Comparison of ENCODE assay signal across 24 cellular contexts in genomic region chr15:65969865-65970832, GRCh38.
"Had no signal": no experiment of that assay in that cellular context is flagged by ENCODE, and none has a peak within 500 bp of the region (broad histone marks: within the 10 kb centered on the region; RNA-seq: fewer than 3 reads in every experiment).

No MANE protein-coding gene starts in this region.

- H3K36me3 ChIP-seq: tibial nerve, WERI-Rb-1 had no signal

- H3K36me3 Mint-ChIP-seq: activated CD4-positive, alpha-beta memory T cell treated with anti-CD3 and anti-CD28 coated beads for 36 hours; activated naive CD4-positive, alpha-beta T cell treated with anti-CD3 and anti-CD28 coated beads, Interleukin-2, amount 50 U/mL, for 72 hours had no signal

- H3K4me1 Mint-ChIP-seq: activated T-helper 17 cell treated with anti-CD3 and anti-CD28 coated beads, Interleukin-2, amount 50 U/mL, for 72 hours; endodermal cell; nephron had no signal

- H3K4me1 ChIP-seq: tibial nerve had no signal

- ATAC-seq: activated CD4-positive, CD25-positive, alpha-beta regulatory T cell treated with anti-CD3 and anti-CD28 coated beads, Interleukin-2, amount 50 U/mL, for 24 hours; activated naive CD4-positive, alpha-beta T cell treated with anti-CD3 and anti-CD28 coated beads, Interleukin-2, amount 50 U/mL, for 72 hours; activated T-cell treated with anti-CD3 and anti-CD28 coated beads, Interleukin-2, amount 50 U/mL, for 4 hours; activated T-helper 17 cell treated with anti-CD3 and anti-CD28 coated beads, Interleukin-2, amount 50 U/mL, for 72 hours; esophagus mucosa; left cardiac atrium; left ventricle myocardium superior; right cardiac atrium had no signal

- H3K27ac Mint-ChIP-seq: activated CD4-positive, alpha-beta memory T cell treated with anti-CD3 and anti-CD28 coated beads for 36 hours; activated naive CD4-positive, alpha-beta T cell treated with anti-CD3 and anti-CD28 coated beads, Interleukin-2, amount 50 U/mL, for 72 hours; activated T-helper 17 cell treated with anti-CD3 and anti-CD28 coated beads, Interleukin-2, amount 50 U/mL, for 72 hours; dendritic cell treated with granulocyte-macrophage colony-stimulating factor and Interleukin-4, amounts not matched to agents 40 ng/mL and 50 ng/mL, for 4 days; endodermal cell; nephron had no signal

- H3K27ac ChIP-seq: tibial nerve had no signal

- FAIRE-seq: keratinocyte, TTC549 had no signal

- H3K4me3 ChIP-seq: tibial nerve had no signal

- DNase-seq: activated CD4-positive, alpha-beta memory T cell treated with anti-CD3 and anti-CD28 coated beads for 36 hours; activated CD4-positive, alpha-beta T cell treated with anti-CD3 and anti-CD28 coated beads for 48 hours; activated CD8-positive, alpha-beta memory T cell treated with anti-CD3 and anti-CD28 coated beads, Interleukin-2, amount 50 U/mL, for 48 hours; activated gamma-delta T cell treated with Interleukin-2 at 50 U/mL for 16 hours; activated T-cell treated with anti-CD3 and anti-CD28 coated beads, Interleukin-2, amount 50 U/mL, for 4 hours; endodermal cell; head of caudate nucleus; hippocampal formation; left cardiac atrium; left ventricle myocardium superior; posterior cingulate gyrus; right cardiac atrium; stimulated activated naive CD4-positive, alpha-beta T cell treated with Interleukin-2 at 50 U/mL for 16 hours; T-helper 9 cell; WERI-Rb-1 had no signal

- H3K9me3 Mint-ChIP-seq: activated CD4-positive, alpha-beta memory T cell treated with anti-CD3 and anti-CD28 coated beads for 36 hours; activated naive CD4-positive, alpha-beta T cell treated with anti-CD3 and anti-CD28 coated beads, Interleukin-2, amount 50 U/mL, for 72 hours; activated T-cell treated with anti-CD3 and anti-CD28 coated beads, Interleukin-2, amount 50 U/mL, for 4 hours; activated T-helper 17 cell treated with anti-CD3 and anti-CD28 coated beads, Interleukin-2, amount 50 U/mL, for 72 hours; dendritic cell treated with granulocyte-macrophage colony-stimulating factor and Interleukin-4, amounts not matched to agents 40 ng/mL and 50 ng/mL, for 4 days; endodermal cell had no signal

- H3K4me3 Mint-ChIP-seq: activated CD4-positive, alpha-beta memory T cell treated with anti-CD3 and anti-CD28 coated beads for 36 hours; activated T-cell treated with anti-CD3 and anti-CD28 coated beads, Interleukin-2, amount 50 U/mL, for 4 hours; activated T-helper 17 cell treated with anti-CD3 and anti-CD28 coated beads, Interleukin-2, amount 50 U/mL, for 72 hours; dendritic cell treated with granulocyte-macrophage colony-stimulating factor and Interleukin-4, amounts not matched to agents 40 ng/mL and 50 ng/mL, for 4 days; endodermal cell; nephron had no signal
